Comparison of ENCODE assay signal across 12 cellular contexts in the genomic region with DNA sequence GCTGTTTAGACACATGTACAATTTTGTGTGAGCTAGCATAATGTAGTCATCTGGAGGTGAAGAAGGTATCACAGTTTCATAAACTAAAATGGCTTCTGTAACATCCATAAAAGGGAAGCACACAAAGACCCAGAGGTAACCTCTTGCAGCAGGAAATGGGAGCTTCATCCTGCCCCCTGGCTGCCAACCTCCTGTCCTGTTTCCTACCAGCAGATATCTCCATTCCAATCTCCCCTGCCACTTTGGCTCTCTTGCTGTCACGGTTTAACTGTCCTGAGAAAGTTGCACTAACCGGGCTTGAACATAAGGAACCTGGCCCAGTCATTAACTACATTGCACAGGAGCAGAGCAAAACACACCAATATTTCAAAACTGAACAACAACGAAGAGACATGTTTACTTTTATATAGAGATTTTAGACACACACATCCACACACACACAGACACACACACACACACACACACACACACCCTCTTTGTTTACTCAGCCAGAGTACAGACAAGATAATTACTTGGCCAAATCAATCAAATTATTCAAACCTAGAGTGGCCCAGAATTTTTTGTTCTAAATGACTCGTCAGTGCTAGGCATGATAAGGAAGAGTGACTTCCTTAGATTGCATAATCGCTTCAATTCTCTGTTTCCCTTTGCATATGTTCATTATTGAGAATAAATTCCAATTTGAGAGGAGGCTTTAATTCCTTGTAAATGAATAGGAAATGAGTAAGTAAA. TPM values are rescaled to one million over a fixed set of nuclear protein-coding genes. Genes with fewer than 3 reads are reported as not detected.
DNase-seq lines count a peak whose midpoint lies in the region; ATAC-seq and TF ChIP-seq lines count a peak whose summit lies in the region.
"Had no signal": no experiment of that assay in that cellular context is flagged by ENCODE, and none has a peak within 500 bp of the region (broad histone marks: within the 10 kb centered on the region; RNA-seq: fewer than 3 reads in every experiment).

No MANE protein-coding gene starts in this region.

- in situ Hi-C loops in G401 (cut with HindIII; ENCODE audit: low sequenced_read_pairs) (no loop called here), ACHN (cut with HindIII; ENCODE audit: low pct_ligation_motif_present, low pct_unique_long_range_greater_than_20kb, low sequenced_read_pairs) (no loop called here)

- no peak for ATAC-seq in RWPE2 (ENCODE audit: low read depth)
- ATAC-seq in HG03354 (IDR thresholded peaks at IDR 0.05; ENCODE audit: poor library complexity, severe bottlenecking, unreplicated experiment): no peak
- ATAC-seq: body of pancreas had no signal

- peak overlapping the region in 8 of 11 experiments; percentile 8 to 62 (median 37); a peak in 11 of 22 replicates for H3K4me2 ChIP-seq in BLaER1 treated with 17β-estradiol and CSF1 and Interleukin-3, amounts not matched to agents 10 nM and 100 nM

- peak; percentile 40 for DNase-seq in G401 (ENCODE audit: low spot score)
- DNase-seq in RWPE2 (ENCODE audit: low spot score): no peak
- no peak for DNase-seq in fibroblast of the aortic adventitia (ENCODE audit: low read depth)
- DNase-seq in SKM-1 (lab: John Stamatoyannopoulos, UW; ENCODE audit: unreplicated experiment): no peak
- no peak for DNase-seq in T-helper 9 cell
- DNase-seq in ACHN: no peak
- DNase-seq: body of pancreas; NCI-H1048; stimulated activated naive CD4-positive, alpha-beta T cell; T-helper 2 cell had no signal

- TF ChIP-seq CTCF in RWPE2 (IDR thresholded peaks at IDR 0.05; ENCODE audit: poor library complexity, severe bottlenecking) (peak; percentile 11), fibroblast of the aortic adventitia (IDR thresholded peaks at IDR 0.05; ENCODE audit: insufficient read depth, low read length) (peak; percentile 11)

- no peaks in the 10 kb centered on the region for H4K20me1 ChIP-seq in BLaER1 treated with 17β-estradiol and CSF1 and Interleukin-3, amounts not matched to agents 10 nM and 100 nM

- peak overlapping the region in 1 of 11 experiments; percentile 21; a peak in 1 of 22 replicates for H3K27ac ChIP-seq in BLaER1 treated with 17β-estradiol and CSF1 and Interleukin-3, amounts not matched to agents 10 nM and 100 nM
- H3K27ac ChIP-seq in RWPE2 (ENCODE audit: poor library complexity, severe bottlenecking): peak overlapping the region; percentile 42
- H3K27ac ChIP-seq: body of pancreas had no signal

- H3K27me3 ChIP-seq in BLaER1 treated with 17β-estradiol and CSF1 and Interleukin-3, amounts not matched to agents 10 nM and 100 nM: peaks cover 61 to 100% (median 97%) of the 10 kb centered on the region in 11 experiments
- H3K27me3 ChIP-seq in RWPE2 (ENCODE audit: insufficient read depth, poor library complexity, severe bottlenecking): no peaks in the 10 kb centered on the region
- H3K27me3 ChIP-seq: body of pancreas had no signal

- peaks cover 0 to 24% (median 13%) of the 10 kb centered on the region in 10 experiments; a peak in 11 of 20 replicates for H3K4me1 ChIP-seq in BLaER1 treated with 17β-estradiol and CSF1 and Interleukin-3, amounts not matched to agents 10 nM and 100 nM
- peaks cover 21% of the 10 kb centered on the region for H3K4me1 ChIP-seq in RWPE2 (ENCODE audit: insufficient read depth, poor library complexity, severe bottlenecking)

- H3K4me3 ChIP-seq in BLaER1 treated with 17β-estradiol and CSF1 and Interleukin-3, amounts not matched to agents 10 nM and 100 nM: no peak overlapping the region
- H3K4me3 ChIP-seq in RWPE2 (ENCODE audit: severe bottlenecking) (no peak overlapping the region), fibroblast of the aortic adventitia (ENCODE audit: low read depth, low read length) (no peak overlapping the region)
- H3K4me3 ChIP-seq: body of pancreas had no signal

- no peaks in the 10 kb centered on the region for H3K9me3 ChIP-seq in BLaER1 treated with 17β-estradiol and CSF1 and Interleukin-3, amounts not matched to agents 10 nM and 100 nM (replicated peaks in 1 of 11)
- H3K9me3 ChIP-seq in RWPE2 (ENCODE audit: severe bottlenecking): no peaks in the 10 kb centered on the region
- H3K9me3 ChIP-seq: body of pancreas had no signal

- no peaks in the 10 kb centered on the region for H3K36me3 ChIP-seq in BLaER1 treated with 17β-estradiol and CSF1 and Interleukin-3, amounts not matched to agents 10 nM and 100 nM
- H3K36me3 ChIP-seq in RWPE2 (ENCODE audit: low read depth): no peaks in the 10 kb centered on the region

- no peak overlapping the region for H3K9ac ChIP-seq in BLaER1 treated with 17β-estradiol and CSF1 and Interleukin-3, amounts not matched to agents 10 nM and 100 nM

RNA-seq across cellular contexts. Expression of a gene that starts 24.2 kb away (rescaled TPM):
- total RNA-seq in G401 (2014; rRNA removed; shearing (Covaris generic)): not detected in 2 replicates
- 5.1 and 14.6 TPM in 2 replicates for total RNA-seq in fibroblast of the aortic adventitia (ENCODE audit: low replicate concordance)
